ENCODE assay signal across 20 cellular contexts in genomic region chr6:133114973-133115372, GRCh38.
"Had no signal": no experiment of that assay in that cellular context is flagged by ENCODE, and none has a peak within 500 bp of the region (broad histone marks: within the 10 kb centered on the region; RNA-seq: fewer than 3 reads in every experiment).

No MANE protein-coding gene starts in this region.

- H3K4me1 ChIP-seq: left ventricle myocardium inferior had no signal

- H3K36me3 ChIP-seq: left ventricle myocardium inferior had no signal

- ATAC-seq: activated CD8-positive, alpha-beta T cell treated with anti-CD3 and anti-CD28 coated beads, Interleukin-2, amount 10 ng/mL, durations not matched to agents 7 days and 5 days; sciatic nerve had no signal

- H3K27me3 Mint-ChIP-seq: type B pancreatic cell had no signal

- H3K9me3 ChIP-seq: psoas muscle had no signal

- H3K27ac Mint-ChIP-seq: activated CD8-positive, alpha-beta T cell treated with anti-CD3 and anti-CD28 coated beads, Interleukin-2, amount 10 ng/mL, durations not matched to agents 7 days and 5 days; nephron progenitor cell; type B pancreatic cell had no signal

- DNase-seq: activated CD4-positive, alpha-beta T cell treated with anti-CD3 and anti-CD28 coated beads for 4 hours; activated CD8-positive, alpha-beta memory T cell treated with anti-CD3 and anti-CD28 coated beads, Interleukin-2, amount 50 U/mL, for 48 hours; activated CD8-positive, alpha-beta T cell treated with anti-CD3 and anti-CD28 coated beads, Interleukin-2, amount 10 ng/mL, durations not matched to agents 7 days and 5 days; activated naive CD4-positive, alpha-beta T cell; central memory CD4-positive, alpha-beta T cell; cortex of kidney; effector memory CD4-positive, alpha-beta T cell; hypothalamus; left ventricle myocardium inferior; mesenchymal stem cell; nephron progenitor cell; psoas muscle; stimulated activated CD4-positive, alpha-beta T cell treated with anti-CD3 and anti-CD28 coated beads, Interleukin-12 subunit alpha, Interleukin-12 subunit beta, amount 100 ng/mL, for 4 hours; stimulated activated naive CD4-positive, alpha-beta T cell; substantia nigra; T-helper 1 cell had no signal

- H3K4me3 ChIP-seq: left ventricle myocardium inferior, psoas muscle had no signal

- H3K27ac ChIP-seq: epithelial cell of prostate, left ventricle myocardium inferior, VCaP had no signal

- H3K4me3 Mint-ChIP-seq: activated CD8-positive, alpha-beta T cell treated with anti-CD3 and anti-CD28 coated beads, Interleukin-2, amount 10 ng/mL, durations not matched to agents 7 days and 5 days; nephron progenitor cell; type B pancreatic cell had no signal

- H3K36me3 Mint-ChIP-seq: type B pancreatic cell had no signal
